In genomic region chr10:80457554-80458262, GRCh38 we compare ENCODE assay signal across 8 cellular contexts. TPM values are rescaled to one million over a fixed set of nuclear protein-coding genes. Genes with fewer than 3 reads are reported as not detected.
A peak's percentile ranks its signal among the peaks of the same experiment; 100 is the strongest.
DNase-seq lines count a peak whose midpoint lies in the region; ATAC-seq and TF ChIP-seq lines count a peak whose summit lies in the region.
"Had no signal": no experiment of that assay in that cellular context is flagged by ENCODE, and none has a peak within 500 bp of the region (broad histone marks: within the 10 kb centered on the region; RNA-seq: fewer than 3 reads in every experiment).

No MANE protein-coding gene starts in this region.

- H3K4me3 ChIP-seq in OCI-LY7 (ENCODE audit: low read depth, low read length, poor library complexity, severe bottlenecking) (no peak overlapping the region), psoas muscle (peak overlapping the region; percentile 98)

- intact Hi-C loops in OCI-LY7 (cut with micrococcal nuclease; ENCODE audit: unreplicated experiment) (loop anchor here (2.0 to 5.0 kb wide), 3 partner anchors 13 to 270 kb away; no protein-coding TSS in a partner anchor), psoas muscle (cut with DNase I) (no loop called here)

- H3K9me3 ChIP-seq in OCI-LY7 (ENCODE audit: low read length) (no peaks in the 10 kb centered on the region), psoas muscle (no peaks in the 10 kb centered on the region)

- peaks cover 12% of the 10 kb centered on the region for H4K20me1 ChIP-seq in OCI-LY7 (ENCODE audit: insufficient read depth, low read length)

- TF ChIP-seq CTCF in OCI-LY7 (conservative IDR thresholded peaks at IDR 0.05; ENCODE audit: low read length) (peak; percentile 37; the same call in 1 of the 2 replicates), endothelial cell (IDR thresholded peaks at IDR 0.05; ENCODE audit: unreplicated experiment) (no peak), psoas muscle (IDR thresholded peaks at IDR 0.05) (no peak)

- H3K79me2 ChIP-seq in OCI-LY7 (ENCODE audit: insufficient read depth, low read depth, low read length), result peaks cover 81% of the 10 kb centered on the region

- H3K27ac ChIP-seq in OCI-LY7 (ENCODE audit: low read depth, low read length, poor library complexity, severe bottlenecking) (peak overlapping the region; percentile 93), psoas muscle (no peak overlapping the region)

- no peak overlapping the region for H2AFZ ChIP-seq in OCI-LY7 (ENCODE audit: low read length)

- peaks cover 24% of the 10 kb centered on the region for H3K27me3 Mint-ChIP-seq in endothelial cell (ENCODE audit: unreplicated experiment)

- H3K9me2 ChIP-seq in OCI-LY7 (ENCODE audit: insufficient read depth, low read length), result no peaks in the 10 kb centered on the region

- peaks cover 6% of the 10 kb centered on the region for H3K36me3 Mint-ChIP-seq in endothelial cell (ENCODE audit: low read depth, unreplicated experiment)

- DNase-seq in ELF-1 (ENCODE audit: low read depth, low spot score) (peak; percentile 49), OCI-LY7 (ENCODE audit: low spot score) (no peak), endothelial cell (ENCODE audit: low spot score) (no peak), psoas muscle (no peak), NOMO-1 treated with DMSO at 0.1 percent for 48 hours (lab: John Stamatoyannopoulos, UW; ENCODE audit: unreplicated experiment) (no peak), NCI-H69 (lab: John Stamatoyannopoulos, UW) (no peak), NCI-H2171 treated with DMSO at 0.1 percent for 48 hours (lab: John Stamatoyannopoulos, UW) (no peak)
- DNase-seq: stimulated activated naive CD4-positive, alpha-beta T cell had no signal

- H3K36me3 ChIP-seq in OCI-LY7 (ENCODE audit: insufficient read depth, low read length), result no peaks in the 10 kb centered on the region
- no peaks in the 10 kb centered on the region for H3K36me3 ChIP-seq in psoas muscle (ENCODE audit: insufficient read depth in 1 of 2, low read depth in 1 of 2)

- POLR2A ChIA-PET in OCI-LY7 (lab: Charles Lee), result interaction anchor here (1.1 kb wide), 2 partner anchors 13 to 14 kb away, joined by 3 read pairs; no protein-coding TSS in a partner anchor

- CTCF ChIA-PET in OCI-LY7 (lab: Charles Lee; ENCODE audit: unreplicated experiment), result interaction anchor here (0.9 kb wide), 1 partner anchor 13 kb away, joined by 4 read pairs; no protein-coding TSS in a partner anchor

- BruUV-seq in OCI-LY7 (replicated peaks; lab: Mats Ljungman, UMichigan), result no TSS peak

- H3K9me3 Mint-ChIP-seq in endothelial cell (ENCODE audit: unreplicated experiment), result no peaks in the 10 kb centered on the region

- H3K4me2 ChIP-seq in OCI-LY7 (ENCODE audit: low read length), result peak overlapping the region; percentile 84; the same call in 1 of the 2 replicates

- H3K27me3 ChIP-seq in psoas muscle (ENCODE audit: insufficient read depth in 3 of 3, low read length in 2 of 3), result no peaks in the 10 kb centered on the region

- H3K4me1 ChIP-seq in OCI-LY7 (ENCODE audit: insufficient read depth, low read length, poor library complexity, severe bottlenecking) (peaks cover 80% of the 10 kb centered on the region), psoas muscle (peaks cover 59% of the 10 kb centered on the region)

- H3K4me1 Mint-ChIP-seq in endothelial cell (ENCODE audit: unreplicated experiment), result peaks cover 69% of the 10 kb centered on the region

- no peak overlapping the region for H3K4me3 Mint-ChIP-seq in endothelial cell (ENCODE audit: unreplicated experiment)

- WGBS in psoas muscle, 3 donors, result 84 to 91% (median 90%) methylated on average over 8 of the region's 8 CpGs

- no peak for ATAC-seq in psoas muscle

- peak overlapping the region; percentile 36 for H3K27ac Mint-ChIP-seq in endothelial cell (ENCODE audit: unreplicated experiment)

RNA-seq across cellular contexts. Expression of gene TSPAN14, which starts 3.6 kb away (rescaled TPM):
- 15.5 and 17.0 TPM in 2 replicates for total RNA-seq in OCI-LY7 (2014; rRNA removed; shearing (Covaris generic))
- total RNA-seq in OCI-LY7 (2022) (33.4 and 33.6 TPM in 2 replicates), endothelial cell (ENCODE audit: unreplicated experiment) (147 TPM), psoas muscle (10 to 100 TPM; 23.9 to 33.3 (median 25.7) TPM)
- 10 to 100 TPM; 19.4 to 20.0 (median 19.6) TPM for polyA plus RNA-seq in psoas muscle

RNA-seq across cellular contexts. Expression of gene PRXL2A, which starts 49.4 kb away (rescaled TPM):
- total RNA-seq in OCI-LY7 (2014; rRNA removed; shearing (Covaris generic)), result not detected in 2 replicates
- total RNA-seq in OCI-LY7 (2022) (not detected in 2 replicates), endothelial cell (ENCODE audit: unreplicated experiment) (147 TPM), psoas muscle (10 to 100 TPM; 34.2 to 51.8 (median 41.4) TPM)
- polyA plus RNA-seq in psoas muscle, result 10 to 100 TPM; 19.0 to 39.9 (median 28.4) TPM

Comparison
In these comparisons a context has a peak if more than half of its experiments do, and no peak if none do; other contexts are left out.
1. RNA of gene PRXL2A, which starts 49.4 kb away (total RNA-seq): 147 TPM in endothelial cell (single experiment) and 34.2 to 51.8 TPM in psoas muscle; not detected in OCI-LY7; every median in the first group is over 10 times any median in the second.